Comparison of ENCODE assay signal across 13 cellular contexts in the genomic region with DNA sequence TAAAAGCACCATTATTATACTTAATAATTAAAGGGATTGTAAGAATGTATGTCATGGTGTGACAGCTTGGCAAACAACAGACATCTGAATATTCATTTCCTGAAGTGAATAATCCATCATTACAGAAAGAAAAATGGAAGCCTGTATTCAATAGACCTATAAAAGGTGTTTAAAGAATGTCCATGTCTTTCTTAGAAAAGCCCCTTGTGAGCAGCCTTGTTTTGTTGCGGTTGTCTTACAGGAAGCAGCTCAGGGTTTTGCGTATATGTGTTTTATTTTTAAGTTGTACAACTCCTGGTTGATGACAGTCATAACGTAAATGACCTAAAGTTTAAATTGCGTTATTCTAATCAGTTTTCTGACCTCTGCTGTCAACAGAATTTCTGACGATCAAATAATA. TPM values are rescaled to one million over a fixed set of nuclear protein-coding genes. Genes with fewer than 3 reads are reported as not detected.
DNase-seq lines count a peak whose midpoint lies in the region; ATAC-seq, FAIRE-seq and TF ChIP-seq lines count a peak whose summit lies in the region.
"Had no signal": no experiment of that assay in that cellular context is flagged by ENCODE, and none has a peak within 500 bp of the region (broad histone marks: within the 10 kb centered on the region; RNA-seq: fewer than 3 reads in every experiment).

No MANE protein-coding gene starts in this region.

- H3K9me3 ChIP-seq in mucosa of rectum (ENCODE audit: control insufficient read depth in 2 of 2, low read length in 2 of 2) (no peaks in the 10 kb centered on the region), tibial nerve (no peaks in the 10 kb centered on the region), SJCRH30 (replicated peaks) (no peaks in the 10 kb centered on the region), PC-3 (ENCODE audit: low read length) (no peaks in the 10 kb centered on the region)

- H3K9me2 ChIP-seq in PC-3 (replicated peaks; ENCODE audit: low read length) = no peaks in the 10 kb centered on the region

- no peaks in the 10 kb centered on the region for H3F3A ChIP-seq in PC-3 (ENCODE audit: low read length, unreplicated experiment)

- H3K9me3 Mint-ChIP-seq in activated T-cell treated with anti-CD3 and anti-CD28 coated beads, Interleukin-2, amount 50 U/mL, for 72 hours = peaks cover 0 to 2% of the 10 kb centered on the region in 2 donors
- H3K9me3 Mint-ChIP-seq in activated T-helper 17 cell treated with anti-CD3 and anti-CD28 coated beads, Interleukin-2, amount 50 U/mL, for 72 hours = no peaks in the 10 kb centered on the region
- H3K9me3 Mint-ChIP-seq: activated T-helper 1 cell treated with anti-CD3 and anti-CD28 coated beads, Interleukin-12 subunit alpha, Interleukin-12 subunit beta, Interleukin-2, Interleukin-4 antibody, amounts not matched to agents 30 ng/mL and 10 ng/mL and 1 ng/mL, durations not matched to agents 14 hours and 24 hours and 36 hours; nephron; WTC11 had no signal

- peaks cover 1% of the 10 kb centered on the region; the same call in 1 of the 2 replicates for H3K79me2 ChIP-seq in PC-3 (ENCODE audit: low read length)

- CTCF ChIA-PET in PC-3 (lab: Charles Lee) = no interaction called here

- peak in 1 of 2 donors; percentile 50 for ATAC-seq in activated T-cell treated with anti-CD3 and anti-CD28 coated beads, Interleukin-2, amount 50 U/mL, for 72 hours (replicated peaks in 1 of 2)
- peak; percentile 33 for ATAC-seq in activated T-helper 17 cell treated with anti-CD3 and anti-CD28 coated beads, Interleukin-2, amount 50 U/mL, for 72 hours (replicated peaks)
- no peak for ATAC-seq in PC-3
- ATAC-seq: WTC11 had no signal

- H3K27ac ChIP-seq in mucosa of rectum (ENCODE audit: low read depth in 2 of 2, low read length in 2 of 2) (peak overlapping the region; percentile 84 to 88), tibial nerve (peak overlapping the region; percentile 6 to 87 (median 46)), SJCRH30 (no peak overlapping the region), PC-3 (ENCODE audit: low read length) (no peak overlapping the region)

- POLR2A ChIA-PET in PC-3 (lab: Charles Lee; ENCODE audit: unreplicated experiment) = no interaction called here

- H3K27ac Mint-ChIP-seq in activated T-cell treated with anti-CD3 and anti-CD28 coated beads, Interleukin-2, amount 50 U/mL, for 72 hours = peak overlapping the region; percentile 68
- H3K27ac Mint-ChIP-seq in activated T-helper 17 cell treated with anti-CD3 and anti-CD28 coated beads, Interleukin-2, amount 50 U/mL, for 72 hours = peak overlapping the region; percentile 49
- H3K27ac Mint-ChIP-seq: activated T-helper 1 cell treated with anti-CD3 and anti-CD28 coated beads, Interleukin-12 subunit alpha, Interleukin-12 subunit beta, Interleukin-2, Interleukin-4 antibody, amounts not matched to agents 30 ng/mL and 10 ng/mL and 1 ng/mL, durations not matched to agents 14 hours and 24 hours and 36 hours; WTC11 had no signal

- H3K36me3 ChIP-seq in mucosa of rectum (ENCODE audit: control insufficient read depth in 2 of 2, insufficient read depth in 2 of 2, low read length in 2 of 2) = no peaks in the 10 kb centered on the region
- H3K36me3 ChIP-seq in tibial nerve = no peaks in the 10 kb centered on the region
- no peaks in the 10 kb centered on the region for H3K36me3 ChIP-seq in SJCRH30
- H3K36me3 ChIP-seq in PC-3 (ENCODE audit: low read depth, low read length) = no peaks in the 10 kb centered on the region

- peaks cover 3 to 5% of the 10 kb centered on the region in 2 donors for H3K36me3 Mint-ChIP-seq in activated T-cell treated with anti-CD3 and anti-CD28 coated beads, Interleukin-2, amount 50 U/mL, for 72 hours (ENCODE audit: insufficient read depth in 2 of 2)
- H3K36me3 Mint-ChIP-seq in activated T-helper 17 cell treated with anti-CD3 and anti-CD28 coated beads, Interleukin-2, amount 50 U/mL, for 72 hours (ENCODE audit: low read depth) = peaks cover 18% of the 10 kb centered on the region
- H3K36me3 Mint-ChIP-seq: WTC11 had no signal

- peaks cover 45% of the 10 kb centered on the region for H3K4me1 Mint-ChIP-seq in activated T-cell treated with anti-CD3 and anti-CD28 coated beads, Interleukin-2, amount 50 U/mL, for 72 hours (ENCODE audit: low read depth)
- H3K4me1 Mint-ChIP-seq in activated T-helper 17 cell treated with anti-CD3 and anti-CD28 coated beads, Interleukin-2, amount 50 U/mL, for 72 hours = peaks cover 52% of the 10 kb centered on the region

- WGBS in tibial nerve, 2 donors = 78 to 83% methylated on average over 5 of the region's 5 CpGs

- FAIRE-seq in RCC 7860 (lab: Jason Lieb, UNC) = no peak
- FAIRE-seq: astrocyte, islet of Langerhans had no signal

- H3K27me3 ChIP-seq in mucosa of rectum (ENCODE audit: control insufficient read depth in 2 of 2, insufficient read depth in 2 of 2, low read length in 2 of 2) = no peaks in the 10 kb centered on the region
- no peaks in the 10 kb centered on the region for H3K27me3 ChIP-seq in tibial nerve
- H3K27me3 ChIP-seq in SJCRH30 = no peaks in the 10 kb centered on the region
- H3K27me3 ChIP-seq in PC-3 (ENCODE audit: low read length) = no peaks in the 10 kb centered on the region

- H3K4me1 ChIP-seq in mucosa of rectum (ENCODE audit: control insufficient read depth in 2 of 2, insufficient read depth in 2 of 2, low read length in 2 of 2) (peaks cover 41 to 44% of the 10 kb centered on the region in 2 donors), tibial nerve (peaks cover 0 to 88% (median 29%) of the 10 kb centered on the region in 4 donors), SJCRH30 (peaks cover 2% of the 10 kb centered on the region; the same call in 1 of the 2 replicates), PC-3 (ENCODE audit: insufficient read depth, low read length) (no peaks in the 10 kb centered on the region)

- H3K4me2 ChIP-seq in PC-3 (ENCODE audit: low read length) = no peak overlapping the region

- no peaks in the 10 kb centered on the region for H4K20me1 ChIP-seq in PC-3 (ENCODE audit: low read length)

- no peak for DNase-seq in activated T-cell treated with anti-CD3 and anti-CD28 coated beads, Interleukin-2, amount 50 U/mL, for 72 hours
- no peak for DNase-seq in activated T-cell treated with anti-CD3 and anti-CD28 coated beads, Interleukin-2, amount 50 U/mL, for 48 hours
- DNase-seq in tibial nerve (ENCODE audit: low spot score in 2 of 2) (no peak), RCC 7860 (ENCODE audit: low spot score) (no peak), SJCRH30 (no peak), PC-3 (no peak)

- peak overlapping the region in 1 of 2 donors; percentile 24 for H3K4me3 Mint-ChIP-seq in activated T-cell treated with anti-CD3 and anti-CD28 coated beads, Interleukin-2, amount 50 U/mL, for 72 hours
- H3K4me3 Mint-ChIP-seq in activated T-helper 17 cell treated with anti-CD3 and anti-CD28 coated beads, Interleukin-2, amount 50 U/mL, for 72 hours = peak overlapping the region; percentile 4
- H3K4me3 Mint-ChIP-seq: activated T-helper 1 cell treated with anti-CD3 and anti-CD28 coated beads, Interleukin-12 subunit alpha, Interleukin-12 subunit beta, Interleukin-2, Interleukin-4 antibody, amounts not matched to agents 30 ng/mL and 10 ng/mL and 1 ng/mL, durations not matched to agents 14 hours and 24 hours and 36 hours; nephron; WTC11 had no signal

- no peak for TF ChIP-seq CTCF in tibial nerve (IDR thresholded peaks at IDR 0.05)
- no peak for TF ChIP-seq CTCF in PC-3 (conservative IDR thresholded peaks at IDR 0.05; ENCODE audit: low read depth, low read length)

- BruUV-seq in PC-3 (replicated peaks; lab: Mats Ljungman, UMichigan) = no TSS peak

- H3K27me3 Mint-ChIP-seq in activated T-cell treated with anti-CD3 and anti-CD28 coated beads, Interleukin-2, amount 50 U/mL, for 72 hours (ENCODE audit: low read depth) = no peaks in the 10 kb centered on the region
- no peaks in the 10 kb centered on the region for H3K27me3 Mint-ChIP-seq in activated T-helper 17 cell treated with anti-CD3 and anti-CD28 coated beads, Interleukin-2, amount 50 U/mL, for 72 hours

- H2AFZ ChIP-seq in PC-3 (ENCODE audit: low read length) = no peak overlapping the region

- H3K4me3 ChIP-seq in mucosa of rectum (ENCODE audit: low read length in 2 of 2) (no peak overlapping the region), tibial nerve (no peak overlapping the region), SJCRH30 (no peak overlapping the region), PC-3 (ENCODE audit: low read length) (no peak overlapping the region)

- H3K9ac ChIP-seq in mucosa of rectum (ENCODE audit: low read depth in 1 of 2, low read length in 2 of 2) = peak overlapping the region in 1 of 2 donors; percentile 53
- no peak overlapping the region for H3K9ac ChIP-seq in PC-3 (ENCODE audit: low read length)

- no peak for TF ChIP-seq EP300 in tibial nerve (IDR thresholded peaks at IDR 0.05)

- intact Hi-C loops in PC-3 (cut with micrococcal nuclease) = no loop called here

- no peak for TF ChIP-seq POLR2A in tibial nerve (IDR thresholded peaks at IDR 0.05)

RNA-seq across cellular contexts. Expression of a gene that starts 53.8 kb away (rescaled TPM):
- total RNA-seq in activated T-cell treated with anti-CD3 and anti-CD28 coated beads, Interleukin-2, amount 50 U/mL, for 72 hours = 100 to 1,000 TPM; 120 to 163 TPM
- 100 to 1,000 TPM; 165 to 229 TPM for total RNA-seq in activated T-helper 17 cell treated with anti-CD3 and anti-CD28 coated beads, Interleukin-2, amount 50 U/mL, for 72 hours
- 100 to 1,000 TPM; 247 to 316 (median 259) TPM for total RNA-seq in tibial nerve
- total RNA-seq in SJCRH30 (2014; rRNA removed; shearing (Covaris generic)) = 56.6 and 61.0 TPM in 2 replicates
- 64.4 and 73.2 TPM in 2 replicates for total RNA-seq in PC-3 (2014; rRNA removed)

Comparison
In these comparisons a context has a peak if more than half of its experiments do, and no peak if none do; other contexts are left out.
1. H3K27ac ChIP-seq: peak in mucosa of rectum (2 of 2) and tibial nerve (4 of 4); none in SJCRH30 (single experiment) and PC-3 (single experiment).